In genomic region chr14:94113908-94114588, GRCh38 we compare ENCODE assay signal across 2 cellular contexts.
TF ChIP-seq lines count a peak whose summit lies in the region.

No MANE protein-coding gene starts in this region.

TF ChIP-seq in HepG2, 621 proteins besides CTCF, POLR2A, EP300 and RAD21:
- TF ChIP-seq NR0B2 (CRISPR knock-in tag; IDR thresholded peaks at IDR 0.05) (no peak), KLF13 (CRISPR knock-in tag; IDR thresholded peaks at IDR 0.05) (no peak), ZFP36 (IDR thresholded peaks at IDR 0.05; ENCODE audit: borderline replicate concordance, low read depth, low read length, partially characterized antibody) (peak; percentile 60), TRIM24 (CRISPR knock-in tag; IDR thresholded peaks at IDR 0.05) (no peak)
TF ChIP-seq in HepG2: peak in this region for 1.

TF ChIP-seq in GM12891, 5 proteins besides CTCF, POLR2A, EP300 and RAD21:
- no peak for TF ChIP-seq POU2F2 (IDR thresholded peaks at IDR 0.05; ENCODE audit: low read depth, low read length)
- TF ChIP-seq PAX5 (IDR thresholded peaks at IDR 0.05; ENCODE audit: insufficient read depth, low read length, severe bottlenecking), result no peak
- TF ChIP-seq TAF1 (IDR thresholded peaks at IDR 0.05; ENCODE audit: low read depth, low read length), result no peak
- no peak for TF ChIP-seq POLR2AphosphoS5 (IDR thresholded peaks at IDR 0.05; ENCODE audit: low read depth, low read length)
